8 cellular contexts compared by ENCODE assay signal in the genomic region with DNA sequence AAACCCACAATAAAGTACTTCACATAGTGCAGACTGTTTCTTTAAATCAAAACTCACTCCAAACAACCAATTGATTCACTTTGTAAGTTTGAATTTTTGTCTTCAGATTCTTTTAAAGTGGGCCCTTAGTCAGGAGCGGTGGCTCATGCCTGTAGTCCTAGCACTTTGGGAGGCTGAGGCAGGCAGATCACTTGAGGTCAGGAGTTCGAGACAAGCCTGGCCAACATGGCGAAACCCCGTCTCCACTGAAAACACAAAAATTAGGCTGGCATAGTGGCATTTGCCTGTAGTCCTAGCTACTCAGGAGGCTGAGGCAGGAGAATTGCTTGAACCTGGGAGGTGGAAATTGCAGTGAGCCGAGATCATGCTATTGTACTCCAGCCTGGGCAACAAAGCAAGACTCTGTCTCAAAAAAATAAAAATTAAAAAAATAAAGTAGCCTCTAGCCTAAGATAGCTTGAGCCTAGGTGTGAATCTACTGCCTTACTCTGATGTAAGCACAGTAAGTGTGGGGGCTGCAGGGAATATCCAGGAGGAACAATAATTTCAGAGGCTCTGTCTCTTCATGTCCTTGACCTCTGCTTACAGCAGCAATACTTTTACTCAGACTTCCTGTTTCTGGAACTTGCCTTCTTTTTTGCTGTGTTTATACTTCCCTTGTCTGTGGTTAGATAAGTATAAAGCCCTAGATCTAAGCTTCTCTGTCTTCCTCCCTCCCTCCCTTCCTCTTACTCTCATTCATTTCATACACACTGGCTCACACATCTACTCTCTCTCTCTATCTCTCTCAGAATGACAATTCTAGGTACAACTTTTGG. TPM values are rescaled to one million over a fixed set of nuclear protein-coding genes. Genes with fewer than 3 reads are reported as not detected.
DNase-seq lines count a peak whose midpoint lies in the region; ATAC-seq and TF ChIP-seq lines count a peak whose summit lies in the region.

A gene with protein sequence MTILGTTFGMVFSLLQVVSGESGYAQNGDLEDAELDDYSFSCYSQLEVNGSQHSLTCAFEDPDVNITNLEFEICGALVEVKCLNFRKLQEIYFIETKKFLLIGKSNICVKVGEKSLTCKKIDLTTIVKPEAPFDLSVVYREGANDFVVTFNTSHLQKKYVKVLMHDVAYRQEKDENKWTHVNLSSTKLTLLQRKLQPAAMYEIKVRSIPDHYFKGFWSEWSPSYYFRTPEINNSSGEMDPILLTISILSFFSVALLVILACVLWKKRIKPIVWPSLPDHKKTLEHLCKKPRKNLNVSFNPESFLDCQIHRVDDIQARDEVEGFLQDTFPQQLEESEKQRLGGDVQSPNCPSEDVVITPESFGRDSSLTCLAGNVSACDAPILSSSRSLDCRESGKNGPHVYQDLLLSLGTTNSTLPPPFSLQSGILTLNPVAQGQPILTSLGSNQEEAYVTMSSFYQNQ (plus strand): TSS at position 706 of the 818 bp plus-strand sequence. CDS start 87 bp downstream, at position 793.

- H3K27ac Mint-ChIP-seq in activated CD8-positive, alpha-beta T cell treated with anti-CD3 and anti-CD28 coated beads for 36 hours, result peak within 1 kb of the TSS; percentile 99

- H3K36me3 ChIP-seq in mesodermal cell (ENCODE audit: control insufficient read depth, insufficient read depth, low read length) (no peaks in the 10 kb centered on the region), right atrium auricular region (no peaks in the 10 kb centered on the region)

- DNase-seq in CMK (ENCODE audit: low read depth) (peak; percentile 36), HS-5 (ENCODE audit: low read depth) (peak; percentile 43), NCI-H345 (lab: John Stamatoyannopoulos, UW) (no peak), right atrium auricular region (ENCODE audit: low spot score) (no peak)
- DNase-seq in activated CD8-positive, alpha-beta T cell treated with anti-CD3 and anti-CD28 coated beads for 36 hours, result peak; percentile 38

- peaks cover 19% of the 10 kb centered on the region for H3K4me1 ChIP-seq in mesodermal cell (ENCODE audit: control insufficient read depth, insufficient read depth, low read length, poor library complexity, severe bottlenecking)
- H3K4me1 ChIP-seq in right atrium auricular region, result peaks cover 0 to 6% of the 10 kb centered on the region in 2 donors

- peaks cover 93% of the 10 kb centered on the region for H3K36me3 Mint-ChIP-seq in activated CD8-positive, alpha-beta T cell treated with anti-CD3 and anti-CD28 coated beads for 36 hours (ENCODE audit: low read depth)

- CTCF ChIA-PET in activated CD8-positive, alpha-beta T cell treated with anti-CD3 and anti-CD28 coated beads for 36 hours (lab: Charles Lee), result interaction anchor here (0.8 to 11.9 kb wide), 15 partner anchors 23 to 239 kb away, joined by 3 to 101 read pairs (median 4); a partner anchor contains a TSS

- 96 to 100% methylated on average over 4 of the region's 5 CpGs for WGBS in mesodermal cell (ENCODE audit: insufficient coverage in 2 of 2), 2 experiments

- H3K9me3 Mint-ChIP-seq in activated CD8-positive, alpha-beta T cell treated with anti-CD3 and anti-CD28 coated beads for 36 hours, result no peaks in the 10 kb centered on the region

- intact Hi-C loops in activated CD8-positive, alpha-beta T cell treated with anti-CD3 and anti-CD28 coated beads for 36 hours (cut with micrococcal nuclease), result loop anchor here (2.0 to 5.0 kb wide), 8 partner anchors 34 to 239 kb away; a partner anchor contains a TSS

- POLR2A ChIA-PET in activated CD8-positive, alpha-beta T cell treated with anti-CD3 and anti-CD28 coated beads for 36 hours (lab: Charles Lee), result interaction anchor here (0.6 to 15.5 kb wide), 20 partner anchors 9 to 197 kb away, joined by 3 to 253 read pairs (median 26); no protein-coding TSS in a partner anchor

- H3K27me3 Mint-ChIP-seq in activated CD8-positive, alpha-beta T cell treated with anti-CD3 and anti-CD28 coated beads for 36 hours, result no peaks in the 10 kb centered on the region

- H3K27ac ChIP-seq in mesodermal cell (ENCODE audit: low read depth, low read length, severe bottlenecking), result peak within 1 kb of the TSS; percentile 48
- H3K27ac ChIP-seq in right atrium auricular region, result no peak within 1 kb of the TSS

- H3K4me3 ChIP-seq in mesodermal cell (ENCODE audit: extremely low read depth, insufficient read depth, low read length, poor library complexity, severe bottlenecking) (no peak within 1 kb of the TSS), right atrium auricular region (no peak within 1 kb of the TSS)

- no peak for TF ChIP-seq CTCF in activated CD8-positive, alpha-beta T cell treated with anti-CD3 and anti-CD28 coated beads for 36 hours (IDR thresholded peaks at IDR 0.05)
- no peak for TF ChIP-seq CTCF in right atrium auricular region (IDR thresholded peaks at IDR 0.05)

- peak; percentile 50 for ATAC-seq in activated CD8-positive, alpha-beta T cell treated with anti-CD3 and anti-CD28 coated beads for 36 hours
- ATAC-seq in HG03460 (IDR thresholded peaks at IDR 0.05; ENCODE audit: unreplicated experiment) (no peak), HG02759 (IDR thresholded peaks at IDR 0.05; ENCODE audit: unreplicated experiment) (no peak)

- H3K27me3 ChIP-seq in right atrium auricular region, result no peaks in the 10 kb centered on the region

- no peaks in the 10 kb centered on the region for H3K9me3 ChIP-seq in mesodermal cell (ENCODE audit: control insufficient read depth, low read length)
- H3K9me3 ChIP-seq in right atrium auricular region, result no peaks in the 10 kb centered on the region

- peak within 1 kb of the TSS; percentile 95 for H3K4me3 Mint-ChIP-seq in activated CD8-positive, alpha-beta T cell treated with anti-CD3 and anti-CD28 coated beads for 36 hours

- H3K4me1 Mint-ChIP-seq in activated CD8-positive, alpha-beta T cell treated with anti-CD3 and anti-CD28 coated beads for 36 hours (ENCODE audit: low read depth), result peaks cover 66% of the 10 kb centered on the region

RNA-seq across cellular contexts. Expression of the gene that starts here (rescaled TPM):
- total RNA-seq in activated CD8-positive, alpha-beta T cell treated with anti-CD3 and anti-CD28 coated beads for 36 hours, result 100 to 1,000 TPM; 136 to 142 TPM
- polyA plus RNA-seq in mesodermal cell (2013, experiment 1 of 2), result 4.3 TPM
- 3.9 TPM for polyA plus RNA-seq in mesodermal cell (2013, experiment 2 of 2)
- total RNA-seq in right atrium auricular region, result 1 to 10 TPM; 3.1 to 3.2 TPM

Comparison
In these comparisons a context has a peak if more than half of its experiments do, and no peak if none do; other contexts are left out.
1. RNA of the gene that starts here (total RNA-seq): 136 to 142 TPM in activated CD8-positive, alpha-beta T cell treated with anti-CD3 and anti-CD28 coated beads for 36 hours; 3.1 to 3.2 TPM in right atrium auricular region; every median in the first group is over 10 times any median in the second.
2. DNase-seq: peak in CMK (single experiment), HS-5 (single experiment) and activated CD8-positive, alpha-beta T cell treated with anti-CD3 and anti-CD28 coated beads for 36 hours (single experiment); none in NCI-H345 (single experiment) and right atrium auricular region (single experiment).